In genomic region chr4:26850528-26850927, GRCh38 we compare ENCODE assay signal across 33 cellular contexts.
"Had no signal": no experiment of that assay in that cellular context is flagged by ENCODE, and none has a peak within 500 bp of the region (broad histone marks: within the 10 kb centered on the region; RNA-seq: fewer than 3 reads in every experiment).

No MANE protein-coding gene starts in this region.

- ATAC-seq: activated CD8-positive, alpha-beta T cell treated with anti-CD3 and anti-CD28 coated beads for 36 hours; activated naive CD4-positive, alpha-beta T cell treated with anti-CD3 and anti-CD28 coated beads, Interleukin-2, amount 50 U/mL, for 72 hours; activated T-cell treated with anti-CD3 and anti-CD28 coated beads, Interleukin-2, amount 50 U/mL, for 4 hours; activated T-cell treated with anti-CD3 and anti-CD28 coated beads, Interleukin-2, amount 50 U/mL, for 72 hours; activated T-helper 17 cell treated with anti-CD3 and anti-CD28 coated beads, Interleukin-2, amount 50 U/mL, for 72 hours; body of pancreas had no signal

- FAIRE-seq: astrocyte, TTC549 had no signal

- H3K9me3 ChIP-seq: adrenal gland, body of pancreas, breast epithelium had no signal

- H3K4me1 ChIP-seq: adrenal gland, body of pancreas, breast epithelium had no signal

- DNase-seq: activated B cell treated with CpG ODN at 0.5 μM for 24 hours; activated CD4-positive, alpha-beta memory T cell treated with anti-CD3 and anti-CD28 coated beads for 36 hours; activated CD4-positive, alpha-beta T cell treated with anti-CD3 and anti-CD28 coated beads for 4 hours; activated CD4-positive, alpha-beta T cell treated with anti-CD3 and anti-CD28 coated beads, Interleukin-2, amount 10 ng/mL, durations not matched to agents 24 days and 14 days; activated CD4-positive, alpha-beta T cell treated with anti-CD3 and anti-CD28 coated beads, Interleukin-2, amount 50 U/mL, for 1 hour; activated CD4-positive, alpha-beta T cell treated with anti-CD3 and anti-CD28 coated beads, Interleukin-2, amount 50 U/mL, for 4 hours; activated CD4-positive, CD25-positive, alpha-beta regulatory T cell treated with anti-CD3 and anti-CD28 coated beads, Interleukin-2, amount 50 U/mL, for 72 hours; activated CD8-positive, alpha-beta memory T cell treated with anti-CD3 and anti-CD28 coated beads, Interleukin-2, amount 50 U/mL, for 4 hours; activated CD8-positive, alpha-beta T cell treated with anti-CD3 and anti-CD28 coated beads for 36 hours; activated effector memory CD4-positive, alpha-beta T cell treated with anti-CD3 and anti-CD28 coated beads, Interleukin-2, amount 50 U/mL, for 16 hours; activated gamma-delta T cell treated with Interleukin-2 at 50 U/mL for 16 hours; activated naive CD4-positive, alpha-beta T cell; activated naive CD4-positive, alpha-beta T cell treated with anti-CD3 and anti-CD28 coated beads for 36 hours; activated naive CD4-positive, alpha-beta T cell treated with anti-CD3 and anti-CD28 coated beads, Interleukin-2, amount 50 U/mL, for 16 hours; activated naive CD8-positive, alpha-beta T cell treated with anti-CD3 and anti-CD28 coated beads for 36 hours; activated T-cell treated with anti-CD3 and anti-CD28 coated beads for 4 hours; activated T-cell treated with anti-CD3 and anti-CD28 coated beads, Interleukin-2, amount 50 U/mL, for 1 hour; activated T-cell treated with anti-CD3 and anti-CD28 coated beads, Interleukin-2, amount 50 U/mL, for 4 hours; activated T-cell treated with anti-CD3 and anti-CD28 coated beads, Interleukin-2, amount 50 U/mL, for 72 hours; adrenal gland; amniotic stem cell; aorta; body of pancreas; brain microvascular endothelial cell; central memory CD4-positive, alpha-beta T cell; T-helper 2 cell; T-helper 9 cell had no signal

- H3K27me3 ChIP-seq: adrenal gland, body of pancreas, brain microvascular endothelial cell, breast epithelium had no signal

- H3K27ac ChIP-seq: adrenal gland, body of pancreas, brain microvascular endothelial cell, breast epithelium, VCaP had no signal

- H3K4me3 ChIP-seq: adrenal gland, body of pancreas, breast epithelium had no signal

- H3K36me3 ChIP-seq: adrenal gland, brain microvascular endothelial cell, breast epithelium had no signal
